13 cellular contexts compared by ENCODE assay signal in the genomic region with DNA sequence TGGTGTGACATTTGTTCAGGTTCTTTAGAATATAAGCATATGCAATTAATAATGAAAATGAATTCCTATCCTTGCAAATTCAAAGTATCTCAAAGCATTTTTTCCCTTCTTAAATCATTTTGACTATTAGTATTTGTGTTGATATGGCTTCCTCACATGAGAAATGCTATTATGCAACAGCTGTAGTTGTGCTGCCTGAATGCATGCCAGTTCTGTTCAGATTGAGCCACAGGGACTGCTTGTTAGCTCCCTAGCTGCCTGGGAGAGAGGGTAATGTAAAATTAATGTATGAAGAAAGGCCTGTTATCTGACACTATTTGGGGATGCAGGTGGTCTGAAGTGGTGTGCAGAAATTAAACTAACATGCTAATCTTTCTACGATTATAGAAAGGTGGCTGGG. TPM values are rescaled to one million over a fixed set of nuclear protein-coding genes. Genes with fewer than 3 reads are reported as not detected.
DNase-seq lines count a peak whose midpoint lies in the region; ATAC-seq and TF ChIP-seq lines count a peak whose summit lies in the region.
"Had no signal": no experiment of that assay in that cellular context is flagged by ENCODE, and none has a peak within 500 bp of the region (broad histone marks: within the 10 kb centered on the region; RNA-seq: fewer than 3 reads in every experiment).

No MANE protein-coding gene starts in this region.

- intact Hi-C loops in A673 (cut with micrococcal nuclease; ENCODE audit: unreplicated experiment), result no loop called here

- H3K36me3 Mint-ChIP-seq in HFFc6 (ENCODE audit: low read depth), result no peaks in the 10 kb centered on the region
- no peaks in the 10 kb centered on the region for H3K36me3 Mint-ChIP-seq in activated naive CD4-positive, alpha-beta T cell treated with anti-CD3 and anti-CD28 coated beads, Interleukin-2, amount 50 U/mL, for 72 hours
- H3K36me3 Mint-ChIP-seq: activated naive CD8-positive, alpha-beta T cell treated with anti-CD3 and anti-CD28 coated beads, Interleukin-2, amount 10 ng/mL, durations not matched to agents 7 days and 5 days; naive thymus-derived CD4-positive, alpha-beta T cell had no signal

- H3K27ac ChIP-seq in A673 (ENCODE audit: low read depth, low read length, poor library complexity, severe bottlenecking) (no peak overlapping the region), mesenchymal stem cell (ENCODE audit: low read length, poor library complexity, severe bottlenecking) (no peak overlapping the region)
- H3K27ac ChIP-seq: C4-2B had no signal

- no peak overlapping the region for H3K18ac ChIP-seq in mesenchymal stem cell (ENCODE audit: low read depth in 1 of 2, low read length in 2 of 2)

- no peaks in the 10 kb centered on the region for H3K27me3 Mint-ChIP-seq in HFFc6 (ENCODE audit: insufficient read depth)
- H3K27me3 Mint-ChIP-seq: activated naive CD8-positive, alpha-beta T cell treated with anti-CD3 and anti-CD28 coated beads, Interleukin-2, amount 10 ng/mL, durations not matched to agents 7 days and 5 days; IgD-negative memory B cell had no signal

- H4K8ac ChIP-seq in mesenchymal stem cell (ENCODE audit: low read length), result no peak overlapping the region

- peaks cover 76% of the 10 kb centered on the region for H3K4me1 Mint-ChIP-seq in HFFc6 (ENCODE audit: low read depth)
- H3K4me1 Mint-ChIP-seq: activated naive CD8-positive, alpha-beta T cell treated with anti-CD3 and anti-CD28 coated beads, Interleukin-2, amount 10 ng/mL, durations not matched to agents 7 days and 5 days had no signal

- POLR2A ChIA-PET in A673 (lab: Charles Lee; ENCODE audit: low non-redundant PET), result interaction anchor here (0.5 kb wide), 1 partner anchor 9 kb away, joined by 3 read pairs; no protein-coding TSS in a partner anchor

- H3K27ac Mint-ChIP-seq in HFFc6, result no peak overlapping the region
- no peak overlapping the region for H3K27ac Mint-ChIP-seq in activated naive CD4-positive, alpha-beta T cell treated with anti-CD3 and anti-CD28 coated beads, Interleukin-2, amount 50 U/mL, for 72 hours
- H3K27ac Mint-ChIP-seq: activated B cell treated with CpG ODN at 0.5 μM for 24 hours; activated naive CD8-positive, alpha-beta T cell treated with anti-CD3 and anti-CD28 coated beads, Interleukin-2, amount 10 ng/mL, durations not matched to agents 7 days and 5 days; IgD-negative memory B cell had no signal

- H2AK5ac ChIP-seq in mesenchymal stem cell (ENCODE audit: low read length, severe bottlenecking), result no peak overlapping the region

- H3K23ac ChIP-seq in mesenchymal stem cell (ENCODE audit: low read length in 2 of 2), result no peak overlapping the region

- H2AFZ ChIP-seq in mesenchymal stem cell (ENCODE audit: low read depth, low read length), result no peak overlapping the region

- no peak overlapping the region for H2BK5ac ChIP-seq in mesenchymal stem cell (ENCODE audit: low read depth, low read length, poor library complexity, severe bottlenecking)

- no peak for TF ChIP-seq CTCF in A673 (conservative IDR thresholded peaks at IDR 0.05; ENCODE audit: low read depth, low read length)
- no peak for TF ChIP-seq CTCF in HFFc6 (IDR thresholded peaks at IDR 0.05)
- no peak for TF ChIP-seq CTCF in choroid plexus epithelial cell (conservative IDR thresholded peaks at IDR 0.05; ENCODE audit: low read depth, low read length)

- H3K4ac ChIP-seq in mesenchymal stem cell (ENCODE audit: low read depth in 1 of 2, low read length in 2 of 2), result no peak overlapping the region

- DNase-seq in A673 (ENCODE audit: low spot score), result peak; percentile 67
- peak; percentile 53 for DNase-seq in HFFc6
- DNase-seq in choroid plexus epithelial cell (ENCODE audit: low read depth), result peak; percentile 87
- peak; percentile 55 for DNase-seq in mesenchymal stem cell
- no peak for DNase-seq in NCI-H2196 treated with DMSO at 0.1 percent for 48 hours (lab: John Stamatoyannopoulos, UW; ENCODE audit: unreplicated experiment)
- no peak for DNase-seq in activated naive CD4-positive, alpha-beta T cell treated with anti-CD3 and anti-CD28 coated beads, Interleukin-2, amount 50 U/mL, for 72 hours (ENCODE audit: low spot score in 2 of 2)
- DNase-seq: activated B cell treated with CpG ODN at 0.5 μM for 24 hours; activated naive CD8-positive, alpha-beta T cell treated with anti-CD3 and anti-CD28 coated beads, Interleukin-2, amount 10 ng/mL, durations not matched to agents 7 days and 5 days; naive thymus-derived CD4-positive, alpha-beta T cell had no signal

- H3K9me3 Mint-ChIP-seq in HFFc6, result no peaks in the 10 kb centered on the region
- H3K9me3 Mint-ChIP-seq in activated naive CD4-positive, alpha-beta T cell treated with anti-CD3 and anti-CD28 coated beads, Interleukin-2, amount 50 U/mL, for 72 hours, result no peaks in the 10 kb centered on the region
- H3K9me3 Mint-ChIP-seq: activated B cell treated with CpG ODN at 0.5 μM for 24 hours; activated naive CD8-positive, alpha-beta T cell treated with anti-CD3 and anti-CD28 coated beads, Interleukin-2, amount 10 ng/mL, durations not matched to agents 7 days and 5 days; IgD-negative memory B cell; naive thymus-derived CD4-positive, alpha-beta T cell had no signal

- no peak overlapping the region for H3K9ac ChIP-seq in mesenchymal stem cell (ENCODE audit: low read length)

- no peak overlapping the region for H2BK12ac ChIP-seq in mesenchymal stem cell (ENCODE audit: low read length in 2 of 2)

- WGBS in mesenchymal stem cell, result no CpG with 5 or more reads among the region's 1 CpG

- no peak overlapping the region for H3K4me2 ChIP-seq in mesenchymal stem cell (ENCODE audit: low read length, poor library complexity, severe bottlenecking)

- peaks cover 61% of the 10 kb centered on the region for H3K4me1 ChIP-seq in A673 (ENCODE audit: insufficient read depth, low read length, poor library complexity, severe bottlenecking)
- peaks cover 3% of the 10 kb centered on the region for H3K4me1 ChIP-seq in mesenchymal stem cell (ENCODE audit: control insufficient read depth, insufficient read depth, low read depth, low read length)

- H3K27me3 ChIP-seq in A673 (replicated peaks; ENCODE audit: insufficient read depth, low read depth, low read length, poor library complexity) (no peaks in the 10 kb centered on the region), mesenchymal stem cell (ENCODE audit: control insufficient read depth in 1 of 2, insufficient read depth in 1 of 2, low read length in 2 of 2) (no peaks in the 10 kb centered on the region)

- no peak overlapping the region for H2BK15ac ChIP-seq in mesenchymal stem cell (ENCODE audit: low read depth, poor library complexity, severe bottlenecking)

- no peak overlapping the region; the same call in 1 of the 2 replicates for H3K4me3 Mint-ChIP-seq in HFFc6
- H3K4me3 Mint-ChIP-seq: activated B cell treated with CpG ODN at 0.5 μM for 24 hours; activated naive CD8-positive, alpha-beta T cell treated with anti-CD3 and anti-CD28 coated beads, Interleukin-2, amount 10 ng/mL, durations not matched to agents 7 days and 5 days; IgD-negative memory B cell had no signal

- no peak overlapping the region for H3K14ac ChIP-seq in mesenchymal stem cell (ENCODE audit: low read length in 2 of 2)

- CTCF ChIA-PET in A673 (lab: Charles Lee), result no interaction called here

- H3K4me3 ChIP-seq in A673 (ENCODE audit: low read depth, low read length, poor library complexity, severe bottlenecking) (no peak overlapping the region), choroid plexus epithelial cell (ENCODE audit: low read depth, low read length) (no peak overlapping the region), mesenchymal stem cell (ENCODE audit: insufficient read depth in 1 of 2, low read depth in 1 of 2, low read length in 2 of 2) (no peak overlapping the region)

- BruUV-seq in A673 (replicated peaks; lab: Mats Ljungman, UMichigan), result no TSS peak

- H3K79me1 ChIP-seq in mesenchymal stem cell (replicated peaks; ENCODE audit: low read length, poor library complexity, severe bottlenecking), result peaks cover 15% of the 10 kb centered on the region

- H3K36me3 ChIP-seq in A673 (ENCODE audit: insufficient read depth, low read length, poor library complexity, severe bottlenecking) (no peaks in the 10 kb centered on the region), mesenchymal stem cell (ENCODE audit: control insufficient read depth in 1 of 2, insufficient read depth in 2 of 2, low read depth in 1 of 2, low read length in 2 of 2) (no peaks in the 10 kb centered on the region)

- ATAC-seq in HG03280 (IDR thresholded peaks at IDR 0.05; ENCODE audit: unreplicated experiment) (no peak), GM21576 (IDR thresholded peaks at IDR 0.05; ENCODE audit: unreplicated experiment) (no peak)
- ATAC-seq in activated naive CD4-positive, alpha-beta T cell treated with anti-CD3 and anti-CD28 coated beads, Interleukin-2, amount 50 U/mL, for 72 hours, result no peak
- ATAC-seq: naive thymus-derived CD4-positive, alpha-beta T cell had no signal

- H3K9me3 ChIP-seq in A673 (ENCODE audit: low read depth, low read length, poor library complexity, severe bottlenecking) (no peaks in the 10 kb centered on the region), mesenchymal stem cell (ENCODE audit: control insufficient read depth, low read length) (no peaks in the 10 kb centered on the region)

- no peak overlapping the region for H2BK120ac ChIP-seq in mesenchymal stem cell (ENCODE audit: low read depth, low read length)

- H4K91ac ChIP-seq in mesenchymal stem cell (ENCODE audit: low read length), result no peak overlapping the region

RNA-seq across cellular contexts. Expression of a gene that starts 45.5 kb away (rescaled TPM):
- 39.2 and 42.6 TPM in 2 replicates for total RNA-seq in A673 (2021)
- total RNA-seq in HFFc6 (2021; fragmentation: NEBNext Ultra II Directional; extraction: Animal tissue kit (Norgen Biotek cat#: 25700)), result 1 to 10 TPM; 3.9 to 5.5 (median 5.1) TPM
- 2.3 TPM for polyA plus RNA-seq in mesenchymal stem cell (2013, experiment 1 of 2)
- polyA plus RNA-seq in mesenchymal stem cell (2013, experiment 2 of 2), result 2.3 TPM
- 1 to 10 TPM; 1.1 to 1.6 TPM for total RNA-seq in activated naive CD4-positive, alpha-beta T cell treated with anti-CD3 and anti-CD28 coated beads, Interleukin-2, amount 50 U/mL, for 72 hours

Comparison
In these comparisons a context has a peak if more than half of its experiments do, and no peak if none do; other contexts are left out.
1. DNase-seq: peak in A673 (single experiment), HFFc6 (single experiment), choroid plexus epithelial cell (single experiment) and mesenchymal stem cell (single experiment); none in NCI-H2196 treated with DMSO at 0.1 percent for 48 hours (single experiment) and activated naive CD4-positive, alpha-beta T cell treated with anti-CD3 and anti-CD28 coated beads, Interleukin-2, amount 50 U/mL, for 72 hours (0 of 2).